Comparison of ENCODE assay signal across 9 cellular contexts in the genomic region with DNA sequence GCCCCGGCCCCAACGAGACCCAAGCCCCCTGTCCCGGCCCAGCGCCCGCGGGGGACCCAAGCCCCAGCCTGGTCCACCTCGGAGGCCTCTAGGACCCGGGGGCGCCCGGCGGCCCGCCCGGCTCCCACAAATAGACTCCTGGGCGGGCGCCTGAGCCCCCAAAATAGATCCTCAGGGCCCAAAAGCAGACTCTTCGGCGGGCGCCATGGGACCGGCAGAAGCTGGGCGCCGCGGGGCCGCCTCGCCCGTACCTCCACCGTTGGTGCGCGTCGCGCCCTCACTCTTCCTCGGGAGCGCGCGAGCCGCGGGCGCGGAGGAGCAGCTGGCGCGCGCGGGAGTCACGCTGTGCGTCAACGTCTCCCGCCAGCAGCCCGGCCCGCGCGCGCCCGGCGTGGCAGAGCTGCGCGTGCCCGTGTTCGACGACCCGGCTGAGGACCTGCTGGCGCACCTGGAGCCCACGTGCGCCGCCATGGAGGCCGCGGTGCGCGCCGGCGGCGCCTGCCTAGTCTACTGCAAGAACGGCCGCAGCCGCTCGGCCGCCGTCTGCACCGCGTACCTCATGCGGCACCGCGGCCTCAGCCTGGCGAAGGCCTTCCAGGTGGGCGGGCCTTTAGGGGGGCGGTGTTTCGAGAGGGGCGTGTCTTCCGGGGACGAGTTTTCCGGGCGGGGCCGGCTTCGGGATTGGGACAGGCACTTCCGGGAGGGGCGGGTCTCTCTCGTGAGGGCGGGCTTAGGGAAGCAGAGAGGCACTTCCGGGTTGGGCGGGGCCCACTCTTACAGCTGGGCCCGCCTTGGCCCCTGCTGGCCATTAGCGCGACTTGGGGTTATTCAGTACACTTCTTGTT. TPM values are rescaled to one million over a fixed set of nuclear protein-coding genes. Genes with fewer than 3 reads are reported as not detected.
DNase-seq lines count a peak whose midpoint lies in the region; ATAC-seq, FAIRE-seq and TF ChIP-seq lines count a peak whose summit lies in the region.
"Had no signal": no experiment of that assay in that cellular context is flagged by ENCODE, and none has a peak within 500 bp of the region (broad histone marks: within the 10 kb centered on the region; RNA-seq: fewer than 3 reads in every experiment).

No MANE protein-coding gene starts in this region.

- H3K27ac Mint-ChIP-seq in central memory CD8-positive, alpha-beta T cell (ENCODE audit: low read depth) = peak overlapping the region; percentile 91

- no peaks in the 10 kb centered on the region for H3K27me3 Mint-ChIP-seq in central memory CD8-positive, alpha-beta T cell

- H3K4me3 Mint-ChIP-seq in central memory CD8-positive, alpha-beta T cell = peak overlapping the region; percentile 87

- H3K4me1 ChIP-seq in kidney (ENCODE audit: control insufficient read depth in 1 of 2, insufficient read depth in 1 of 2, low read depth in 1 of 2, low read length in 2 of 2) = peaks cover 17 to 26% of the 10 kb centered on the region in 2 donors

- no peak for FAIRE-seq in kidney (lab: Jason Lieb, UNC)
- FAIRE-seq: colon had no signal

- H3K9ac ChIP-seq in kidney (ENCODE audit: low read length in 2 of 2) = peak overlapping the region; percentile 64 to 70

- H3K36me3 ChIP-seq in kidney (ENCODE audit: control insufficient read depth in 1 of 2, insufficient read depth in 2 of 2, low read length in 2 of 2) = no peaks in the 10 kb centered on the region

- peak; percentile 98 for DNase-seq in AG10803 (ENCODE audit: low read depth)
- DNase-seq in NCI-H345 treated with DMSO at 0.1 percent for 48 hours (lab: John Stamatoyannopoulos, UW; ENCODE audit: unreplicated experiment) = peak; percentile 91
- peak; percentile 100 for DNase-seq in activated CD4-positive, CD25-positive, alpha-beta regulatory T cell treated with anti-CD3 and anti-CD28 coated beads, Interleukin-2, amount 50 U/mL, for 16 hours (ENCODE audit: low read depth, low spot score)
- DNase-seq in central memory CD8-positive, alpha-beta T cell (ENCODE audit: low spot score in 2 of 2) = peak; percentile 99 to 100
- DNase-seq in kidney = peak; percentile 100
- peak; percentile 99 to 100 for DNase-seq in stimulated activated CD4-positive, alpha-beta T cell treated with anti-CD3 and anti-CD28 coated beads, Interleukin-15, amount 100 ng/mL, for 1 hour (ENCODE audit: low read depth in 1 of 2, low spot score in 1 of 2)

- H3K27ac ChIP-seq in kidney (ENCODE audit: low read depth in 2 of 2, low read length in 2 of 2) = peak overlapping the region; percentile 94

- intact Hi-C loops in kidney (cut with DNase I) = no loop called here

- no peaks in the 10 kb centered on the region for H3K9me3 ChIP-seq in kidney (ENCODE audit: control insufficient read depth in 1 of 2, low read length in 2 of 2)

- TF ChIP-seq CTCF in AG10803 (conservative IDR thresholded peaks at IDR 0.05; ENCODE audit: low read length) = peak; percentile 44
- TF ChIP-seq CTCF in kidney (IDR thresholded peaks at IDR 0.05; ENCODE audit: borderline replicate concordance, extremely low read depth, insufficient read depth) = peak; percentile 16

- ATAC-seq in GM19023 (IDR thresholded peaks at IDR 0.05; ENCODE audit: unreplicated experiment) (peak; percentile 62), HG03280 (IDR thresholded peaks at IDR 0.05; ENCODE audit: unreplicated experiment) (peak; percentile 60)
- peak; percentile 45 for ATAC-seq in central memory CD8-positive, alpha-beta T cell (replicated peaks; ENCODE audit: extremely low read depth, poor library complexity, severe bottlenecking)

- peaks cover 64% of the 10 kb centered on the region for H3K4me1 Mint-ChIP-seq in central memory CD8-positive, alpha-beta T cell

- H3K4me3 ChIP-seq in AG10803 (ENCODE audit: low read length) (peak overlapping the region; percentile 65), kidney (ENCODE audit: low read length in 2 of 2) (peak overlapping the region; percentile 61)

- H3K9me3 Mint-ChIP-seq in central memory CD8-positive, alpha-beta T cell = no peaks in the 10 kb centered on the region

- peaks cover 33% of the 10 kb centered on the region for H3K36me3 Mint-ChIP-seq in central memory CD8-positive, alpha-beta T cell (ENCODE audit: insufficient read depth)

RNA-seq across cellular contexts. Expression of a gene that starts 0.5 kb away (rescaled TPM):
- 7.0 TPM for total RNA-seq in kidney
- 5.9 TPM for polyA plus RNA-seq in kidney (ENCODE audit: insufficient read depth, low read depth, low replicate concordance)

RNA-seq across cellular contexts. Expression of a gene that starts 2.9 kb away (rescaled TPM):
- 22.1 TPM for total RNA-seq in kidney
- polyA plus RNA-seq in kidney (ENCODE audit: insufficient read depth, low read depth, low replicate concordance) = 3.0 TPM

RNA-seq across cellular contexts. Expression of a gene that starts 7.6 kb away (rescaled TPM):
- 77.4 TPM for total RNA-seq in kidney
- 65.4 TPM for polyA plus RNA-seq in kidney (ENCODE audit: insufficient read depth, low read depth, low replicate concordance)

RNA-seq across cellular contexts. Expression of a gene that starts 25.8 kb away (rescaled TPM):
- total RNA-seq in kidney = 50.9 TPM
- polyA plus RNA-seq in kidney (ENCODE audit: insufficient read depth, low read depth, low replicate concordance) = 26.3 TPM

Comparison
In these comparisons a context has a peak if more than half of its experiments do, and no peak if none do; other contexts are left out.
1. Peak in every context shown above with its lines: DNase-seq, ATAC-seq, H3K4me3 ChIP-seq and H3K27ac ChIP-seq.